ENCODE assay signal across 2 cellular contexts in the genomic region with DNA sequence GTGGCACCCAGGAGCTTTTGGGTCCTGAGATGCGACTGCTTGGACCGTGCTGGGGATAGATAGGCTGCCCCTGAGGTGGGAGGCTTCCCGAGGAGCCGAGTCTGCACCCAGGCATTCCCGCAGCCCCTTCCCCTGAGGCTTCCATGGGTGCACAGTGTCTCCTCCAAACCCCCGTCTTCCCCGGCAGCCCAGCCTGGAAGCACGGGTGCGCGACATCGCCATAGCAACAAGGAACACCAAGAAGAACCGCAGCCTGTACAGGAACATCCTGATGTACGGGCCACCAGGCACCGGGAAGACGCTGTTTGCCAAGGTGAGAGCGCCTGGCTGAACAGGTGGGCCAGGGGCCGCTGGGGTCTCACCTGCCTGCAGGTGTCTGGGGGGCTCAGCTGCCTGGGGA. TPM values are rescaled to one million over a fixed set of nuclear protein-coding genes. Genes with fewer than 3 reads are reported as not detected.
"Had no signal": no experiment of that assay in that cellular context is flagged by ENCODE, and none has a peak within 500 bp of the region (broad histone marks: within the 10 kb centered on the region; RNA-seq: fewer than 3 reads in every experiment).

No MANE protein-coding gene starts in this region.

RNA-seq across cellular contexts. Expression of a gene that starts 16.8 kb away (rescaled TPM):
- total RNA-seq: myocyte had no signal
- polyA plus RNA-seq: immature natural killer cell had no signal
